22 cellular contexts compared by ENCODE assay signal in genomic region chr11:44674809-44675208, GRCh38. TPM values are rescaled to one million over a fixed set of nuclear protein-coding genes. Genes with fewer than 3 reads are reported as not detected.
"Had no signal": no experiment of that assay in that cellular context is flagged by ENCODE, and none has a peak within 500 bp of the region (broad histone marks: within the 10 kb centered on the region; RNA-seq: fewer than 3 reads in every experiment).

No MANE protein-coding gene starts in this region.

- H3K4me3 Mint-ChIP-seq: endodermal cell; naive thymus-derived CD8-positive, alpha-beta T cell; neural crest cell had no signal

- H3K4me1 Mint-ChIP-seq: neural crest cell had no signal

- H3K27ac Mint-ChIP-seq: endodermal cell; naive thymus-derived CD8-positive, alpha-beta T cell had no signal

- H3K9me3 Mint-ChIP-seq: neural crest cell had no signal

- H3K9me3 ChIP-seq: colonic mucosa, mucosa of descending colon, right atrium auricular region, sigmoid colon, tibial artery, upper lobe of left lung, uterus had no signal

- H3K27me3 ChIP-seq: colonic mucosa, heart left ventricle, right atrium auricular region, sigmoid colon, upper lobe of left lung, uterus had no signal

- H3K4me3 ChIP-seq: colonic mucosa, heart left ventricle, mucosa of descending colon, right atrium auricular region, sigmoid colon, skin epidermis, tibial artery, upper lobe of left lung, uterus had no signal

- H3K36me3 ChIP-seq: colonic mucosa, heart left ventricle, right atrium auricular region, sigmoid colon, tibial artery, upper lobe of left lung, uterus had no signal

- ATAC-seq: esophagus mucosa; heart left ventricle; left lobe of liver; mucosa of descending colon; naive thymus-derived CD8-positive, alpha-beta T cell had no signal

- DNase-seq: colonic mucosa; dermis blood vessel endothelial cell; effector CD4-positive, alpha-beta T cell; endodermal cell; heart left ventricle; hypothalamus; kidney glomerular epithelial cell; mucosa of descending colon; naive thymus-derived CD8-positive, alpha-beta T cell; sigmoid colon; stimulated activated CD4-positive, alpha-beta T cell treated with anti-CD3 and anti-CD28 coated beads, Interleukin-2, amount 100 ng/mL, for 24 hours; stimulated activated CD4-positive, alpha-beta T cell treated with anti-CD3 and anti-CD28 coated beads, Interleukin-4, amount 100 ng/mL, for 4 hours; stimulated activated naive CD4-positive, alpha-beta T cell treated with Interleukin-2 at 50 U/mL for 16 hours; tibial artery; upper lobe of left lung; uterus had no signal

- H3K4me1 ChIP-seq: colonic mucosa, heart left ventricle, right atrium auricular region, sigmoid colon, tibial artery, upper lobe of left lung, uterus had no signal

RNA-seq across cellular contexts. Expression of gene TSPAN18, which starts 52.0 kb away (rescaled TPM):
- total RNA-seq: fibroblast of lung had no signal
